In the genomic region with DNA sequence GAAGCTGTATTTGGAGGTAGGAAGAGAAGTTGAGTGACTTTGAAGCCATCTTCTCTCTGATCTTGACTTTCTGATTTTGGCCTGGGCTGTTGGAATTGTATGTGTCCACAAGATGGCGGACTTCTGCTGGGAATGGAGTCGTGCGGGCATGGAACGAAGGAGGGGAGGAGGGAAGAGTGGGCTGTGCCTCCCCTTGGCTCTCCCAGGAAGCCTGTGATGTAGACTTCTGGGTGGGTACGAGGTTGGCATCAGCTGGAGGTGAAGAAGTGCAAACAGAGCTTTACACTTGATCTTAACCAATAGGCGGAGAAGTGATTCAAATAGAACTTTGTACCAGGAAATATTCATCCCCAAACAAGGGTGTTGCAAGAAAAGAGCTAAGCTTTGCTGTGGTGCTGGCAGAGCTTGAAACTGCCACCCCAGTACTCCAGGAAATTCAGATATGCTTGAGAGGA, we compare ENCODE assay signal across 8 cellular contexts.
A peak's percentile ranks its signal among the peaks of the same experiment; 100 is the strongest.
DNase-seq lines count a peak whose midpoint lies in the region; ATAC-seq and TF ChIP-seq lines count a peak whose summit lies in the region.

No MANE protein-coding gene starts in this region.

- peak; percentile 84 for TF ChIP-seq CTCF in 22Rv1 (IDR thresholded peaks at IDR 0.05)
- peak; percentile 73 for TF ChIP-seq CTCF in nephron progenitor cell (IDR thresholded peaks at IDR 0.05)

- no peak for ATAC-seq in effector memory CD8-positive, alpha-beta T cell (replicated peaks)
- ATAC-seq in GM18498 (IDR thresholded peaks at IDR 0.05; ENCODE audit: unreplicated experiment) = no peak

- H3K27me3 Mint-ChIP-seq in nephron progenitor cell (ENCODE audit: low read depth, poor library complexity) = peaks cover 29% of the 10 kb centered on the region
- H3K27me3 Mint-ChIP-seq in effector memory CD8-positive, alpha-beta T cell = peaks cover 36 to 73% of the 10 kb centered on the region in 2 donors

- no peaks in the 10 kb centered on the region for H3K9me3 Mint-ChIP-seq in nephron progenitor cell
- no peaks in the 10 kb centered on the region for H3K9me3 Mint-ChIP-seq in effector memory CD8-positive, alpha-beta T cell

- H3K36me3 Mint-ChIP-seq in nephron progenitor cell (ENCODE audit: low read depth) = no peaks in the 10 kb centered on the region
- H3K36me3 Mint-ChIP-seq in effector memory CD8-positive, alpha-beta T cell (ENCODE audit: insufficient read depth) = no peaks in the 10 kb centered on the region

- DNase-seq in ELR (ENCODE audit: low read depth) = peak; percentile 66
- DNase-seq in NCI-H2171 treated with DMSO at 0.1 percent for 48 hours (lab: John Stamatoyannopoulos, UW) = peak; percentile 27
- peak; percentile 65 for DNase-seq in activated CD8-positive, alpha-beta memory T cell treated with anti-CD3 and anti-CD28 coated beads for 24 hours
- peak; percentile 64 for DNase-seq in fibroblast of gingiva (ENCODE audit: low read depth)
- DNase-seq in nephron progenitor cell = peak; percentile 66
- no peak for DNase-seq in effector memory CD8-positive, alpha-beta T cell

- peaks cover 20% of the 10 kb centered on the region for H3K4me1 Mint-ChIP-seq in nephron progenitor cell
- H3K4me1 Mint-ChIP-seq in effector memory CD8-positive, alpha-beta T cell (ENCODE audit: low read depth in 2 of 2) = peaks cover 3 to 5% of the 10 kb centered on the region in 2 donors

- no peak overlapping the region for H3K27ac Mint-ChIP-seq in nephron progenitor cell
- no peak overlapping the region for H3K27ac Mint-ChIP-seq in effector memory CD8-positive, alpha-beta T cell

- H3K27ac ChIP-seq in 22Rv1 = no peak overlapping the region

- no peak overlapping the region for H3K4me3 Mint-ChIP-seq in nephron progenitor cell
- H3K4me3 Mint-ChIP-seq in effector memory CD8-positive, alpha-beta T cell = peak overlapping the region in 1 of 2 donors; percentile 18

Comparison
In these comparisons a context has a peak if more than half of its experiments do, and no peak if none do; other contexts are left out.
1. DNase-seq: peak in ELR (single experiment), NCI-H2171 treated with DMSO at 0.1 percent for 48 hours (single experiment), activated CD8-positive, alpha-beta memory T cell treated with anti-CD3 and anti-CD28 coated beads for 24 hours (single experiment), fibroblast of gingiva (single experiment) and nephron progenitor cell (single experiment); none in effector memory CD8-positive, alpha-beta T cell (0 of 3).